ENCODE assay signal across 16 cellular contexts in the genomic region with DNA sequence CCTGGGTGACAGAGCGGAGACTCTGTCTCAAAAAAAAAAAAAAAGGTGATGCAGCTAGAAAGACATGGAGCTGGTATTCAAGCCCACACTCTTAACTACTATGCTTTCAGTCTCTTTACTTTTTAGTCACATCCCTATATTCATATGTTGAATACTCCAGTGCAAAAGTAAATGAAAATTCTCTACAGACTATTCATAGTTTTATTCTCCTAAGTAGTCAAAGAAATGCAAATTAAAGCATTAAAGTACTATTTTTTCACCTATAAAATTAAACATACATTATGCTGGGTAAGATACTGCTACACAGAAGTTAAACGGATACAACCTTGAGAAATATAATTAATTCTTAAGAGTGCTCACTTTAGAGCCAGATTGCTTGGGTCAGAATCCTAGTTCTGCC. TPM values are rescaled to one million over a fixed set of nuclear protein-coding genes. Genes with fewer than 3 reads are reported as not detected.
DNase-seq lines count a peak whose midpoint lies in the region; ATAC-seq and TF ChIP-seq lines count a peak whose summit lies in the region.
"Had no signal": no experiment of that assay in that cellular context is flagged by ENCODE, and none has a peak within 500 bp of the region (broad histone marks: within the 10 kb centered on the region; RNA-seq: fewer than 3 reads in every experiment).

No MANE protein-coding gene starts in this region.

- H3K4me1 Mint-ChIP-seq in activated naive CD4-positive, alpha-beta T cell treated with anti-CD3 and anti-CD28 coated beads, Interleukin-2, amount 50 U/mL, for 24 hours: peaks cover 92% of the 10 kb centered on the region
- peaks cover 72% of the 10 kb centered on the region for H3K4me1 Mint-ChIP-seq in activated naive CD4-positive, alpha-beta T cell treated with anti-CD3 and anti-CD28 coated beads, Interleukin-2, amount 10 ng/mL, durations not matched to agents 7 days and 5 days
- H3K4me1 Mint-ChIP-seq in brain: peaks cover 96% of the 10 kb centered on the region
- peaks cover 66% of the 10 kb centered on the region for H3K4me1 Mint-ChIP-seq in stimulated activated memory B cell treated with anti-CD40 and anti-IgM and Interleukin-4, amounts not matched to agents 10 μg/mL and 1 μg/mL and 100 μg/mL, for 72 hours

- H2BK5ac ChIP-seq in mesendoderm (ENCODE audit: low read length): no peak overlapping the region

- no peak for ATAC-seq in stimulated activated memory B cell treated with anti-CD40 and anti-IgM and Interleukin-4, amounts not matched to agents 10 μg/mL and 1 μg/mL and 100 μg/mL, for 72 hours
- no peak for ATAC-seq in HG03045 (IDR thresholded peaks at IDR 0.05; ENCODE audit: unreplicated experiment)
- no peak for ATAC-seq in HG03460 (IDR thresholded peaks at IDR 0.05; ENCODE audit: unreplicated experiment)

- no peak overlapping the region for H2AFZ ChIP-seq in Loucy (ENCODE audit: low read length)

- H3K4me3 Mint-ChIP-seq in activated naive CD4-positive, alpha-beta T cell treated with anti-CD3 and anti-CD28 coated beads, Interleukin-2, amount 50 U/mL, for 24 hours: no peak overlapping the region
- H3K4me3 Mint-ChIP-seq in activated naive CD4-positive, alpha-beta T cell treated with anti-CD3 and anti-CD28 coated beads, Interleukin-2, amount 10 ng/mL, durations not matched to agents 7 days and 5 days: no peak overlapping the region
- H3K4me3 Mint-ChIP-seq in brain: peak overlapping the region in 3 of 5 experiments; percentile 21 to 33 (median 25)
- no peak overlapping the region for H3K4me3 Mint-ChIP-seq in stimulated activated memory B cell treated with anti-CD40 and anti-IgM and Interleukin-4, amounts not matched to agents 10 μg/mL and 1 μg/mL and 100 μg/mL, for 72 hours

- H3K9ac ChIP-seq in Loucy (ENCODE audit: low read depth, low read length, poor library complexity, severe bottlenecking) (no peak overlapping the region), mesendoderm (ENCODE audit: low read length) (no peak overlapping the region)
- H3K9ac ChIP-seq: BLaER1 had no signal

- H3K36me3 Mint-ChIP-seq in activated naive CD4-positive, alpha-beta T cell treated with anti-CD3 and anti-CD28 coated beads, Interleukin-2, amount 50 U/mL, for 24 hours: peaks cover 4% of the 10 kb centered on the region
- H3K36me3 Mint-ChIP-seq in activated naive CD4-positive, alpha-beta T cell treated with anti-CD3 and anti-CD28 coated beads, Interleukin-2, amount 10 ng/mL, durations not matched to agents 7 days and 5 days: peaks cover 16% of the 10 kb centered on the region
- peaks cover 56% of the 10 kb centered on the region for H3K36me3 Mint-ChIP-seq in brain
- H3K36me3 Mint-ChIP-seq in stimulated activated memory B cell treated with anti-CD40 and anti-IgM and Interleukin-4, amounts not matched to agents 10 μg/mL and 1 μg/mL and 100 μg/mL, for 72 hours: peaks cover 14% of the 10 kb centered on the region

- CTCF ChIA-PET in activated naive CD4-positive, alpha-beta T cell treated with anti-CD3 and anti-CD28 coated beads, Interleukin-2, amount 10 ng/mL, durations not matched to agents 7 days and 5 days (lab: Charles Lee): no interaction called here

- no peaks in the 10 kb centered on the region for H3K27me3 Mint-ChIP-seq in activated naive CD4-positive, alpha-beta T cell treated with anti-CD3 and anti-CD28 coated beads, Interleukin-2, amount 50 U/mL, for 24 hours
- no peaks in the 10 kb centered on the region for H3K27me3 Mint-ChIP-seq in activated naive CD4-positive, alpha-beta T cell treated with anti-CD3 and anti-CD28 coated beads, Interleukin-2, amount 10 ng/mL, durations not matched to agents 7 days and 5 days
- H3K27me3 Mint-ChIP-seq in brain: no peaks in the 10 kb centered on the region
- no peaks in the 10 kb centered on the region for H3K27me3 Mint-ChIP-seq in stimulated activated memory B cell treated with anti-CD40 and anti-IgM and Interleukin-4, amounts not matched to agents 10 μg/mL and 1 μg/mL and 100 μg/mL, for 72 hours

- no peak overlapping the region for H4K8ac ChIP-seq in mesendoderm (ENCODE audit: low read depth, low read length)

- H2BK15ac ChIP-seq in mesendoderm (replicated peaks; ENCODE audit: low read depth): no peak overlapping the region

- H3K4ac ChIP-seq in mesendoderm (ENCODE audit: low read depth, low read length): no peak overlapping the region

- no peak overlapping the region for H3K23ac ChIP-seq in mesendoderm (ENCODE audit: low read length)

- H2AK5ac ChIP-seq in mesendoderm (ENCODE audit: low read length): no peak overlapping the region

- H3K4me2 ChIP-seq in Loucy (ENCODE audit: low read depth, low read length, poor library complexity, severe bottlenecking): peak overlapping the region; percentile 97
- H3K4me2 ChIP-seq in mesendoderm (ENCODE audit: low read length): no peak overlapping the region
- H3K4me2 ChIP-seq: BLaER1 had no signal

- peaks cover 88% of the 10 kb centered on the region for H3K4me1 ChIP-seq in Loucy (ENCODE audit: insufficient read depth, low read length, poor library complexity, severe bottlenecking)
- peaks cover 6% of the 10 kb centered on the region for H3K4me1 ChIP-seq in mesendoderm (ENCODE audit: control insufficient read depth, low read depth, low read length)

- H3K27ac ChIP-seq in mesendoderm (ENCODE audit: low read depth, low read length): no peak overlapping the region
- H3K27ac ChIP-seq: BLaER1, SJCRH30 had no signal

- no peaks in the 10 kb centered on the region for H3K9me2 ChIP-seq in Loucy (replicated peaks; ENCODE audit: low read depth, low read length)

- no CpG with 5 or more reads among the region's 2 CpGs for WGBS in mesendoderm (ENCODE audit: extremely low coverage, insufficient coverage, low lambda C conversion rate)

- TF ChIP-seq CTCF in Loucy (conservative IDR thresholded peaks at IDR 0.05; ENCODE audit: low read length) (no peak), brain (conservative IDR thresholded peaks at IDR 0.05) (no peak)

- no peaks in the 10 kb centered on the region for H3K36me3 ChIP-seq in Loucy (ENCODE audit: insufficient read depth, low read length)
- no peaks in the 10 kb centered on the region for H3K36me3 ChIP-seq in mesendoderm (ENCODE audit: control insufficient read depth, insufficient read depth, low read length)

- H3K9me3 ChIP-seq in Loucy (ENCODE audit: insufficient read depth, low read depth, low read length): no peaks in the 10 kb centered on the region
- H3K9me3 ChIP-seq: SJCRH30 had no signal

- peak overlapping the region; percentile 41 for H3K27ac Mint-ChIP-seq in activated naive CD4-positive, alpha-beta T cell treated with anti-CD3 and anti-CD28 coated beads, Interleukin-2, amount 50 U/mL, for 24 hours
- no peak overlapping the region for H3K27ac Mint-ChIP-seq in activated naive CD4-positive, alpha-beta T cell treated with anti-CD3 and anti-CD28 coated beads, Interleukin-2, amount 10 ng/mL, durations not matched to agents 7 days and 5 days
- H3K27ac Mint-ChIP-seq in brain: no peak overlapping the region
- H3K27ac Mint-ChIP-seq in stimulated activated memory B cell treated with anti-CD40 and anti-IgM and Interleukin-4, amounts not matched to agents 10 μg/mL and 1 μg/mL and 100 μg/mL, for 72 hours: peak overlapping the region; percentile 7

- H3K79me2 ChIP-seq in Loucy (ENCODE audit: insufficient read depth, low read length) (peaks cover 100% of the 10 kb centered on the region), mesendoderm (ENCODE audit: control insufficient read depth, insufficient read depth, low read length) (peaks cover 67% of the 10 kb centered on the region)

- no peaks in the 10 kb centered on the region for H3K9me3 Mint-ChIP-seq in activated naive CD4-positive, alpha-beta T cell treated with anti-CD3 and anti-CD28 coated beads, Interleukin-2, amount 50 U/mL, for 24 hours
- H3K9me3 Mint-ChIP-seq in activated naive CD4-positive, alpha-beta T cell treated with anti-CD3 and anti-CD28 coated beads, Interleukin-2, amount 10 ng/mL, durations not matched to agents 7 days and 5 days: no peaks in the 10 kb centered on the region
- peaks cover 0 to 7% (median 0%) of the 10 kb centered on the region in 5 experiments for H3K9me3 Mint-ChIP-seq in brain
- H3K9me3 Mint-ChIP-seq in stimulated activated memory B cell treated with anti-CD40 and anti-IgM and Interleukin-4, amounts not matched to agents 10 μg/mL and 1 μg/mL and 100 μg/mL, for 72 hours: no peaks in the 10 kb centered on the region

- no peak overlapping the region for H3K18ac ChIP-seq in mesendoderm (ENCODE audit: low read length)

- H4K20me1 ChIP-seq in Loucy (ENCODE audit: insufficient read depth, low read length, poor library complexity, severe bottlenecking): peaks cover 100% of the 10 kb centered on the region

- no peak for DNase-seq in activated naive CD4-positive, alpha-beta T cell treated with anti-CD3 and anti-CD28 coated beads, Interleukin-2, amount 10 ng/mL, durations not matched to agents 7 days and 5 days
- no peak for DNase-seq in mesendoderm
- DNase-seq: DND-41, GF-D8, MM.1S, NCI-H1092 treated with DMSO at 0.1 percent for 48 hours, NCI-H187, NCI-H526 treated with DMSO at 0.1 percent for 48 hours, SJCRH30 had no signal

- no peak overlapping the region for H3K56ac ChIP-seq in mesendoderm (ENCODE audit: low read length)

- H3F3A ChIP-seq in Loucy (ENCODE audit: low read depth): peaks cover 7% of the 10 kb centered on the region; the same call in 1 of the 2 replicates

- H3K79me1 ChIP-seq in mesendoderm (ENCODE audit: low read length): peaks cover 5% of the 10 kb centered on the region

- no peak overlapping the region for H2BK120ac ChIP-seq in mesendoderm (ENCODE audit: low read depth, low read length)

- H4K5ac ChIP-seq in mesendoderm (ENCODE audit: low read length): no peak overlapping the region

- peak overlapping the region; percentile 65 for H3K4me3 ChIP-seq in Loucy (ENCODE audit: low read length, poor library complexity, severe bottlenecking)
- H3K4me3 ChIP-seq in mesendoderm (ENCODE audit: low read length): no peak overlapping the region
- H3K4me3 ChIP-seq: BLaER1, SJCRH30 had no signal

- H3K27me3 ChIP-seq in Loucy (ENCODE audit: insufficient read depth, low read length, poor library complexity, severe bottlenecking): no peaks in the 10 kb centered on the region
- no peaks in the 10 kb centered on the region for H3K27me3 ChIP-seq in mesendoderm (ENCODE audit: insufficient read depth, low read length, poor library complexity)
- H3K27me3 ChIP-seq: BLaER1, SJCRH30 had no signal

RNA-seq across cellular contexts. Expression of a gene that starts 7.6 kb away (rescaled TPM):
- 50.3 TPM for polyA plus RNA-seq in brain (ENCODE audit: insufficient read depth, low read depth, low replicate concordance)
- 101 TPM for polyA plus RNA-seq in mesendoderm (2013, experiment 1 of 2)
- 102 TPM for polyA plus RNA-seq in mesendoderm (2013, experiment 2 of 2)

Comparison
In these comparisons a context has a peak if more than half of its experiments do, and no peak if none do; other contexts are left out.
1. H3K27ac Mint-ChIP-seq: peak in activated naive CD4-positive, alpha-beta T cell treated with anti-CD3 and anti-CD28 coated beads, Interleukin-2, amount 50 U/mL, for 24 hours (single experiment) and stimulated activated memory B cell treated with anti-CD40 and anti-IgM and Interleukin-4, amounts not matched to agents 10 μg/mL and 1 μg/mL and 100 μg/mL, for 72 hours (single experiment); none in activated naive CD4-positive, alpha-beta T cell treated with anti-CD3 and anti-CD28 coated beads, Interleukin-2, amount 10 ng/mL, durations not matched to agents 7 days and 5 days (single experiment) and brain (0 of 5).
2. H3K4me3 Mint-ChIP-seq: peak in brain (3 of 5); none in activated naive CD4-positive, alpha-beta T cell treated with anti-CD3 and anti-CD28 coated beads, Interleukin-2, amount 50 U/mL, for 24 hours (single experiment), activated naive CD4-positive, alpha-beta T cell treated with anti-CD3 and anti-CD28 coated beads, Interleukin-2, amount 10 ng/mL, durations not matched to agents 7 days and 5 days (single experiment) and stimulated activated memory B cell treated with anti-CD40 and anti-IgM and Interleukin-4, amounts not matched to agents 10 μg/mL and 1 μg/mL and 100 μg/mL, for 72 hours (single experiment).